ENCODE assay signal across 25 cellular contexts in genomic region chr5:36945687-36946086, GRCh38.
"Had no signal": no experiment of that assay in that cellular context is flagged by ENCODE, and none has a peak within 500 bp of the region (broad histone marks: within the 10 kb centered on the region; RNA-seq: fewer than 3 reads in every experiment).

No MANE protein-coding gene starts in this region.

- FAIRE-seq: frontal cortex, islet of Langerhans, urothelium cell line had no signal

- H3K9me3 Mint-ChIP-seq: effector memory CD8-positive, alpha-beta T cell; natural killer cell treated with Interleukin-12 subunit alpha and Interleukin-12 subunit beta and Interleukin-15 and Interleukin-18, amount 100 ng/mL, for 72 hours; neural progenitor cell; stimulated activated memory B cell treated with anti-CD40 and anti-IgM and Interleukin-4, amounts not matched to agents 10 μg/mL and 1 μg/mL and 100 μg/mL, for 72 hours had no signal

- H3K27me3 Mint-ChIP-seq: effector memory CD8-positive, alpha-beta T cell; natural killer cell treated with Interleukin-12 subunit alpha and Interleukin-12 subunit beta and Interleukin-15 and Interleukin-18, amount 100 ng/mL, for 72 hours; progenitor cell of endocrine pancreas; stimulated activated memory B cell treated with anti-CD40 and anti-IgM and Interleukin-4, amounts not matched to agents 10 μg/mL and 1 μg/mL and 100 μg/mL, for 72 hours had no signal

- H3K27me3 ChIP-seq: heart right ventricle, neural progenitor cell, right lobe of liver, testis, tibial nerve, upper lobe of left lung had no signal

- H3K4me3 ChIP-seq: heart right ventricle, lower lobe of right lung, neural progenitor cell, right lobe of liver, smooth muscle cell, testis, tibial nerve, upper lobe of left lung had no signal

- H3K4me1 ChIP-seq: testis had no signal

- H3K36me3 ChIP-seq: heart right ventricle, lower lobe of right lung, neural progenitor cell, right lobe of liver, tibial nerve, upper lobe of left lung had no signal

- H3K27ac ChIP-seq: heart right ventricle, lower lobe of right lung, neural progenitor cell, parathyroid adenoma, right lobe of liver, testis, tibial nerve, upper lobe of left lung had no signal

- H3K27ac Mint-ChIP-seq: effector memory CD8-positive, alpha-beta T cell; natural killer cell treated with Interleukin-12 subunit alpha and Interleukin-12 subunit beta and Interleukin-15 and Interleukin-18, amount 100 ng/mL, for 72 hours; progenitor cell of endocrine pancreas; stimulated activated memory B cell treated with anti-CD40 and anti-IgM and Interleukin-4, amounts not matched to agents 10 μg/mL and 1 μg/mL and 100 μg/mL, for 72 hours had no signal

- ATAC-seq: effector memory CD8-positive, alpha-beta T cell; heart right ventricle; left colon; left ventricle myocardium superior; lower lobe of right lung; natural killer cell treated with Interleukin-12 subunit alpha and Interleukin-12 subunit beta and Interleukin-15 and Interleukin-18, amount 100 ng/mL, for 72 hours; right lobe of liver; stimulated activated memory B cell treated with anti-CD40 and anti-IgM and Interleukin-4, amounts not matched to agents 10 μg/mL and 1 μg/mL and 100 μg/mL, for 72 hours; stimulated activated naive CD8-positive, alpha-beta T cell treated with anti-CD3 and anti-CD28 coated beads, Interleukin-15, Interleukin-2, amounts not matched to agents 100 U/mL and 50 U/mL, for 24 hours had no signal

- H3K9me3 ChIP-seq: heart right ventricle, lower lobe of right lung, right lobe of liver, testis, tibial nerve, upper lobe of left lung had no signal

- H3K36me3 Mint-ChIP-seq: natural killer cell treated with Interleukin-12 subunit alpha and Interleukin-12 subunit beta and Interleukin-15 and Interleukin-18, amount 100 ng/mL, for 72 hours; neural progenitor cell; stimulated activated memory B cell treated with anti-CD40 and anti-IgM and Interleukin-4, amounts not matched to agents 10 μg/mL and 1 μg/mL and 100 μg/mL, for 72 hours had no signal

- DNase-seq: cerebellar nuclear complex; cortex of kidney; effector memory CD8-positive, alpha-beta T cell; heart right ventricle; hippocampal formation; left colon; left ventricle myocardium superior; lower lobe of right lung; right lobe of liver; stimulated activated CD4-positive, alpha-beta T cell treated with anti-CD3 and anti-CD28 coated beads, Interleukin-12 subunit alpha, Interleukin-12 subunit beta, amount 100 ng/mL, for 4 hours; stimulated activated CD4-positive, alpha-beta T cell treated with anti-CD3 and anti-CD28 coated beads, Interleukin-2, amount 100 ng/mL, for 24 hours; stimulated activated CD4-positive, alpha-beta T cell treated with anti-CD3 and anti-CD28 coated beads, Interleukin-4, amount 100 ng/mL, for 4 hours; stimulated activated naive CD8-positive, alpha-beta T cell treated with anti-CD3 and anti-CD28 coated beads, Interleukin-15, Interleukin-2, amounts not matched to agents 100 U/mL and 50 U/mL, for 24 hours; testis; upper lobe of left lung had no signal

- H3K4me3 Mint-ChIP-seq: effector memory CD8-positive, alpha-beta T cell; natural killer cell treated with Interleukin-12 subunit alpha and Interleukin-12 subunit beta and Interleukin-15 and Interleukin-18, amount 100 ng/mL, for 72 hours; neural progenitor cell; stimulated activated memory B cell treated with anti-CD40 and anti-IgM and Interleukin-4, amounts not matched to agents 10 μg/mL and 1 μg/mL and 100 μg/mL, for 72 hours had no signal
